Comparison of ENCODE assay signal across 2 cellular contexts in the genomic region with DNA sequence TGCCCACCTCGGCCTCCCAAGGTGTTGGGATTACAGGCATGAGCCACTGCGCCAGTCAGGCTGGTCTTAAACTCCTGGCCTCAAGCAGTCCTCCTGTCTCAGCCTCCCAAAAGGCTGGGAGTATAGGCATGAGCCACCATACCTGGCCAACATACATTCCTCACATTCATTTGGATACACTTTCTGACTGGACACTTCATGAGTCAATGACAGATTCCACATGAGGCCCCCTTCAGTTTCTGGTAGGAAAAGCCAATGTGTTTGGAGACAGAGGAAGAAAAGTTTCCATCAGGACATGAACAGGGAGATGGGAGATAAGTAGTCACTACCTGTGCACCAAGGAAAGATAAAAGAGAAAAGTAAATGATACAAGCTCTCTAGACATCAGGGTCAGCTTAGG.
TF ChIP-seq lines count a peak whose summit lies in the region.

No MANE protein-coding gene starts in this region.

TF ChIP-seq in A549, 52 proteins besides CTCF, POLR2A, EP300 and RAD21:
- TF ChIP-seq, protein P1, sequence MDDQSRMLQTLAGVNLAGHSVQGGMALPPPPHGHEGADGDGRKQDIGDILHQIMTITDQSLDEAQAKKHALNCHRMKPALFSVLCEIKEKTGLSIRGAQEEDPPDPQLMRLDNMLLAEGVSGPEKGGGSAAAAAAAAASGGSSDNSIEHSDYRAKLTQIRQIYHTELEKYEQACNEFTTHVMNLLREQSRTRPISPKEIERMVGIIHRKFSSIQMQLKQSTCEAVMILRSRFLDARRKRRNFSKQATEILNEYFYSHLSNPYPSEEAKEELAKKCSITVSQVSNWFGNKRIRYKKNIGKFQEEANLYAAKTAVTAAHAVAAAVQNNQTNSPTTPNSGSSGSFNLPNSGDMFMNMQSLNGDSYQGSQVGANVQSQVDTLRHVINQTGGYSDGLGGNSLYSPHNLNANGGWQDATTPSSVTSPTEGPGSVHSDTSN (IDR thresholded peaks at IDR 0.05), result no peak
- TF ChIP-seq KDM5A (IDR thresholded peaks at IDR 0.05) (no peak), NR3C1 (IDR thresholded peaks at IDR 0.05) (no peak), JUN (IDR thresholded peaks at IDR 0.05) (no peak), HOXB5 (CRISPR knock-in tag; IDR thresholded peaks at IDR 0.05) (no peak)
- TF ChIP-seq, protein P2, sequence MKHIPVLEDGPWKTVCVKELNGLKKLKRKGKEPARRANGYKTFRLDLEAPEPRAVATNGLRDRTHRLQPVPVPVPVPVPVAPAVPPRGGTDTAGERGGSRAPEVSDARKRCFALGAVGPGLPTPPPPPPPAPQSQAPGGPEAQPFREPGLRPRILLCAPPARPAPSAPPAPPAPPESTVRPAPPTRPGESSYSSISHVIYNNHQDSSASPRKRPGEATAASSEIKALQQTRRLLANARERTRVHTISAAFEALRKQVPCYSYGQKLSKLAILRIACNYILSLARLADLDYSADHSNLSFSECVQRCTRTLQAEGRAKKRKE (CRISPR knock-in tag; IDR thresholded peaks at IDR 0.05; ENCODE audit: low read depth), result no peak
- TF ChIP-seq, protein P3, sequence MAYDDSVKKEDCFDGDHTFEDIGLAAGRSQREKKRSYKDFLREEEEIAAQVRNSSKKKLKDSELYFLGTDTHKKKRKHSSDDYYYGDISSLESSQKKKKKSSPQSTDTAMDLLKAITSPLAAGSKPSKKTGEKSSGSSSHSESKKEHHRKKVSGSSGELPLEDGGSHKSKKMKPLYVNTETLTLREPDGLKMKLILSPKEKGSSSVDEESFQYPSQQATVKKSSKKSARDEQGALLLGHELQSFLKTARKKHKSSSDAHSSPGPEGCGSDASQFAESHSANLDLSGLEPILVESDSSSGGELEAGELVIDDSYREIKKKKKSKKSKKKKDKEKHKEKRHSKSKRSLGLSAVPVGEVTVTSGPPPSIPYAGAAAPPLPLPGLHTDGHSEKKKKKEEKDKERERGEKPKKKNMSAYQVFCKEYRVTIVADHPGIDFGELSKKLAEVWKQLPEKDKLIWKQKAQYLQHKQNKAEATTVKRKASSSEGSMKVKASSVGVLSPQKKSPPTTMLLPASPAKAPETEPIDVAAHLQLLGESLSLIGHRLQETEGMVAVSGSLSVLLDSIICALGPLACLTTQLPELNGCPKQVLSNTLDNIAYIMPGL (CRISPR knock-in tag; IDR thresholded peaks at IDR 0.05; ENCODE audit: borderline replicate concordance), result no peak

TF ChIP-seq in HCT116, 20 proteins besides CTCF, POLR2A, EP300 and RAD21:
- TF ChIP-seq EGR1 (IDR thresholded peaks at IDR 0.05; ENCODE audit: low read depth) (no peak), YY1 (IDR thresholded peaks at IDR 0.05; ENCODE audit: extremely low read depth, insufficient replicate concordance, low read depth, low read length) (no peak), SIN3A (IDR thresholded peaks at IDR 0.05; ENCODE audit: low read depth) (no peak), TCF7L2 (IDR thresholded peaks at IDR 0.05; ENCODE audit: borderline replicate concordance, extremely low read depth, insufficient read depth, insufficient read length) (no peak)
TF ChIP-seq in HCT116: peak in this region for 0.
